In genomic region chr1:236284291-236284711, GRCh38 we compare ENCODE assay signal across 9 cellular contexts. TPM values are rescaled to one million over a fixed set of nuclear protein-coding genes. Genes with fewer than 3 reads are reported as not detected.
A peak's percentile ranks its signal among the peaks of the same experiment; 100 is the strongest.
DNase-seq lines count a peak whose midpoint lies in the region; ATAC-seq and TF ChIP-seq lines count a peak whose summit lies in the region.
"Had no signal": no experiment of that assay in that cellular context is flagged by ENCODE, and none has a peak within 500 bp of the region (broad histone marks: within the 10 kb centered on the region; RNA-seq: fewer than 3 reads in every experiment).

No MANE protein-coding gene starts in this region.

- no peak for TF ChIP-seq EP300 in sigmoid colon (IDR thresholded peaks at IDR 0.05)

- H3K36me3 ChIP-seq in neural progenitor cell (no peaks in the 10 kb centered on the region), sigmoid colon (no peaks in the 10 kb centered on the region)
- H3K36me3 ChIP-seq: SJSA1 had no signal

- ATAC-seq in activated CD4-positive, alpha-beta T cell treated with anti-CD3 and anti-CD28 coated beads for 36 hours: peak; percentile 76
- peak; percentile 35 for ATAC-seq in HG02763 (IDR thresholded peaks at IDR 0.05; ENCODE audit: unreplicated experiment)

- H3K4me3 ChIP-seq in neural progenitor cell: peak overlapping the region; percentile 18
- no peak overlapping the region for H3K4me3 ChIP-seq in sigmoid colon
- H3K4me3 ChIP-seq: SJSA1 had no signal

- no peaks in the 10 kb centered on the region for H3K36me3 Mint-ChIP-seq in activated CD4-positive, alpha-beta T cell treated with anti-CD3 and anti-CD28 coated beads for 36 hours (ENCODE audit: low read depth)
- H3K36me3 Mint-ChIP-seq in neural progenitor cell: no peaks in the 10 kb centered on the region

- H3K4me3 Mint-ChIP-seq in activated CD4-positive, alpha-beta T cell treated with anti-CD3 and anti-CD28 coated beads for 36 hours: peak overlapping the region; percentile 38
- no peak overlapping the region for H3K4me3 Mint-ChIP-seq in neural progenitor cell

- peak; percentile 57 for DNase-seq in activated CD4-positive, alpha-beta T cell treated with anti-CD3 and anti-CD28 coated beads for 36 hours
- DNase-seq in activated CD4-positive, alpha-beta T cell treated with anti-CD3 and anti-CD28 coated beads for 4 hours: no peak
- DNase-seq in NCI-H69 (lab: John Stamatoyannopoulos, UW): peak; percentile 66
- DNase-seq in neural progenitor cell (ENCODE audit: low spot score): peak; percentile 54
- no peak for DNase-seq in GOT3 (lab: John Stamatoyannopoulos, UW)
- no peak for DNase-seq in amniotic stem cell (lab: John Stamatoyannopoulos, UW)
- DNase-seq in sigmoid colon: no peak

- POLR2A ChIA-PET in activated CD4-positive, alpha-beta T cell treated with anti-CD3 and anti-CD28 coated beads for 36 hours (lab: Charles Lee): interaction anchor here (0.5 to 1.3 kb wide), 9 partner anchors 11 to 522 kb away, joined by 3 to 5 read pairs (median 4); partner anchors contain the start of gene LGALS8

- H3K9ac ChIP-seq in neural progenitor cell: no peak overlapping the region

- WGBS in sigmoid colon, 2 donors: 38 to 73% methylated on average over 2 of the region's 2 CpGs

- peaks cover 47% of the 10 kb centered on the region for H3K4me1 Mint-ChIP-seq in activated CD4-positive, alpha-beta T cell treated with anti-CD3 and anti-CD28 coated beads for 36 hours
- H3K4me1 Mint-ChIP-seq in neural progenitor cell: peaks cover 27% of the 10 kb centered on the region

- H3K27ac ChIP-seq in neural progenitor cell (no peak overlapping the region), sigmoid colon (no peak overlapping the region)
- H3K27ac ChIP-seq: SJSA1 had no signal

- no peaks in the 10 kb centered on the region for H3K9me3 Mint-ChIP-seq in activated CD4-positive, alpha-beta T cell treated with anti-CD3 and anti-CD28 coated beads for 36 hours (ENCODE audit: low read depth)
- H3K9me3 Mint-ChIP-seq in neural progenitor cell: no peaks in the 10 kb centered on the region

- H3K4me1 ChIP-seq in neural progenitor cell (peaks cover 26% of the 10 kb centered on the region), sigmoid colon (peaks cover 0 to 23% (median 11%) of the 10 kb centered on the region in 4 donors)

- intact Hi-C loops in activated CD4-positive, alpha-beta T cell treated with anti-CD3 and anti-CD28 coated beads for 36 hours (cut with DNase I, micrococcal nuclease): loop anchor here (1.0 to 10.0 kb wide), 13 partner anchors 70 to 957 kb away; partner anchors contain the start of genes ARID4B (in 1 of the 2), B3GALNT2 (in 1 of the 2), GGPS1 (in 1 of the 2) and LGALS8 (in 1 of the 2)
- intact Hi-C loops in sigmoid colon (cut with DNase I): loop anchor here (5.0 to 10.0 kb wide), 5 partner anchors 142 to 510 kb away; partner anchors contain the start of genes GPR137B, HEATR1, LGALS8 and MTR

- no peak for TF ChIP-seq POLR2A in sigmoid colon (IDR thresholded peaks at IDR 0.05)

- H2AFZ ChIP-seq in neural progenitor cell (replicated peaks): peak overlapping the region; percentile 11

- H3K9me3 ChIP-seq in neural progenitor cell (ENCODE audit: low read depth) (no peaks in the 10 kb centered on the region), sigmoid colon (no peaks in the 10 kb centered on the region)
- H3K9me3 ChIP-seq: SJSA1 had no signal

- H3K27me3 Mint-ChIP-seq in activated CD4-positive, alpha-beta T cell treated with anti-CD3 and anti-CD28 coated beads for 36 hours: peaks cover 1% of the 10 kb centered on the region
- no peaks in the 10 kb centered on the region for H3K27me3 Mint-ChIP-seq in neural progenitor cell (ENCODE audit: insufficient read depth, low read depth)

- H3K4me2 ChIP-seq in neural progenitor cell: peak overlapping the region; percentile 63

- peak overlapping the region; percentile 62 for H3K27ac Mint-ChIP-seq in activated CD4-positive, alpha-beta T cell treated with anti-CD3 and anti-CD28 coated beads for 36 hours
- no peak overlapping the region for H3K27ac Mint-ChIP-seq in neural progenitor cell

- H3K79me2 ChIP-seq in neural progenitor cell (ENCODE audit: low read depth): no peaks in the 10 kb centered on the region

- TF ChIP-seq CTCF in neural progenitor cell (IDR thresholded peaks at IDR 0.05): no peak
- TF ChIP-seq CTCF in sigmoid colon (IDR thresholded peaks at IDR 0.05): no peak

- H4K20me1 ChIP-seq in neural progenitor cell (ENCODE audit: low read depth): no peaks in the 10 kb centered on the region

- H3K27me3 ChIP-seq in neural progenitor cell (peaks cover 30% of the 10 kb centered on the region), sigmoid colon (peaks cover 0 to 11% (median 0%) of the 10 kb centered on the region in 3 donors)

- H3F3A ChIP-seq in neural progenitor cell (ENCODE audit: low read depth): peaks cover 12% of the 10 kb centered on the region

- CTCF ChIA-PET in activated CD4-positive, alpha-beta T cell treated with anti-CD3 and anti-CD28 coated beads for 36 hours (lab: Charles Lee): interaction anchor here (0.6 to 2.0 kb wide), 4 partner anchors 54 to 501 kb away, joined by 3 to 4 read pairs (median 4); no protein-coding TSS in a partner anchor

RNA-seq across cellular contexts. Expression of gene ERO1B, which starts 2.5 kb away (rescaled TPM):
- total RNA-seq in activated CD4-positive, alpha-beta T cell treated with anti-CD3 and anti-CD28 coated beads for 36 hours: 1 to 10 TPM; 2.2 to 2.8 TPM
- total RNA-seq in neural progenitor cell (ENCODE audit: low replicate concordance) (4.4 and 6.7 TPM in 2 replicates), sigmoid colon (10 to 100 TPM in 3 of 4 donors, 1 to 10 TPM in 1; 9.0 to 17.2 (median 13.7) TPM)
- polyA plus RNA-seq in sigmoid colon: 1 to 10 TPM; 1.2 to 2.1 (median 1.4) TPM

Comparison
In these comparisons a context has a peak if more than half of its experiments do, and no peak if none do; other contexts are left out.
1. DNase-seq: peak in activated CD4-positive, alpha-beta T cell treated with anti-CD3 and anti-CD28 coated beads for 36 hours (single experiment), NCI-H69 (single experiment) and neural progenitor cell (single experiment); none in activated CD4-positive, alpha-beta T cell treated with anti-CD3 and anti-CD28 coated beads for 4 hours (0 of 2), GOT3 (single experiment), amniotic stem cell (single experiment) and sigmoid colon (single experiment).